In the genomic region with DNA sequence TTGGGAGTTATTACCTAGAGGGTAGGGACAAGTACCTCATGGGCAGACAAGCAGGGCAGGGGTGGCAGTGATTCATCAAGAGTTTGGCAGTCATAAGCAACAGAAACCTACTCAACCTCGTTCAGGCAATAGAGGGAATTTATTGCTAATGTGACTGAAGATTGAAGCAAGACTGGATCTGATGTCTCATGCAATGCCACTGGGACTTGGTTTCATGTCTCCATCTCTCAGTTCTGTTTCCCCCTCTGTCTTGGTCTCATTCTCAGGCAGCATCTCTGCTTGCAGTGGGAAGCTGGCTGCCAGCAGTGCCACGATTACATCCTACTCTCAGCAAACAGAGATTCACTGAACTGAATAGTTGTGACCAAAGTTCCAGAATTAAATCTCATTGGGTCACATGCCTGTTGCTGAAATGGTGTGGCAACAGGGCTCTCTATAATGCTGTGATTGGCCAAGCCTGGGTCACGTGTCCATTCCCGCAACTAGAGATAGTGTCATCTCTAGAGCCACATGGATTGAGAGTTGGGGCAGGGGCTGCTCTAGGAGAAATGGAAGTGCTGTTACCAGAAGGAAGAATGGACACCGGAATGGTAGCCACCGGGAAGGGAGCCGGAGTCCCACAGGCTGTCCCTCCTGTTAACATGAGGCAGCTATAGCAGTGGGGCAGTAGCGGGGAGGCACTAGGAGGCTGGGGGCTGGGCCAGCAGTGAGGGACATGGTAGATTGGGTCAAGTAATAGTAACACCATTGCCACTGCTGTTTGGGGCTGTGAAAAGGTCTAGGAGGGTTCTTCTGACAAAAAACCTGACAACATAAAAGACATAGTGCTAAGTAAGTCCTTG, we compare ENCODE assay signal across 1 cellular context.
A peak's percentile ranks its signal among the peaks of the same experiment; 100 is the strongest.
TF ChIP-seq lines count a peak whose summit lies in the region.

No MANE protein-coding gene starts in this region.

TF ChIP-seq in GM12878, 131 proteins besides CTCF, POLR2A, EP300 and RAD21 (continued from another document):
- TF ChIP-seq, protein P1, sequence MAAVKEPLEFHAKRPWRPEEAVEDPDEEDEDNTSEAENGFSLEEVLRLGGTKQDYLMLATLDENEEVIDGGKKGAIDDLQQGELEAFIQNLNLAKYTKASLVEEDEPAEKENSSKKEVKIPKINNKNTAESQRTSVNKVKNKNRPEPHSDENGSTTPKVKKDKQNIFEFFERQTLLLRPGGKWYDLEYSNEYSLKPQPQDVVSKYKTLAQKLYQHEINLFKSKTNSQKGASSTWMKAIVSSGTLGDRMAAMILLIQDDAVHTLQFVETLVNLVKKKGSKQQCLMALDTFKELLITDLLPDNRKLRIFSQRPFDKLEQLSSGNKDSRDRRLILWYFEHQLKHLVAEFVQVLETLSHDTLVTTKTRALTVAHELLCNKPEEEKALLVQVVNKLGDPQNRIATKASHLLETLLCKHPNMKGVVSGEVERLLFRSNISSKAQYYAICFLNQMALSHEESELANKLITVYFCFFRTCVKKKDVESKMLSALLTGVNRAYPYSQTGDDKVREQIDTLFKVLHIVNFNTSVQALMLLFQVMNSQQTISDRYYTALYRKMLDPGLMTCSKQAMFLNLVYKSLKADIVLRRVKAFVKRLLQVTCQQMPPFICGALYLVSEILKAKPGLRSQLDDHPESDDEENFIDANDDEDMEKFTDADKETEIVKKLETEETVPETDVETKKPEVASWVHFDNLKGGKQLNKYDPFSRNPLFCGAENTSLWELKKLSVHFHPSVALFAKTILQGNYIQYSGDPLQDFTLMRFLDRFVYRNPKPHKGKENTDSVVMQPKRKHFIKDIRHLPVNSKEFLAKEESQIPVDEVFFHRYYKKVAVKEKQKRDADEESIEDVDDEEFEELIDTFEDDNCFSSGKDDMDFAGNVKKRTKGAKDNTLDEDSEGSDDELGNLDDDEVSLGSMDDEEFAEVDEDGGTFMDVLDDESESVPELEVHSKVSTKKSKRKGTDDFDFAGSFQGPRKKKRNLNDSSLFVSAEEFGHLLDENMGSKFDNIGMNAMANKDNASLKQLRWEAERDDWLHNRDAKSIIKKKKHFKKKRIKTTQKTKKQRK (IDR thresholded peaks at IDR 0.05; ENCODE audit: low read depth, low read length): no peak
- TF ChIP-seq CBX5 (IDR thresholded peaks at IDR 0.05; ENCODE audit: low read depth) (no peak), MEF2B (IDR thresholded peaks at IDR 0.05; ENCODE audit: partially characterized antibody, poor library complexity, severe bottlenecking) (peak; percentile 42)
TF ChIP-seq in GM12878: peak in this region for 10.
